Comparison of ENCODE assay signal across 22 cellular contexts in the genomic region with DNA sequence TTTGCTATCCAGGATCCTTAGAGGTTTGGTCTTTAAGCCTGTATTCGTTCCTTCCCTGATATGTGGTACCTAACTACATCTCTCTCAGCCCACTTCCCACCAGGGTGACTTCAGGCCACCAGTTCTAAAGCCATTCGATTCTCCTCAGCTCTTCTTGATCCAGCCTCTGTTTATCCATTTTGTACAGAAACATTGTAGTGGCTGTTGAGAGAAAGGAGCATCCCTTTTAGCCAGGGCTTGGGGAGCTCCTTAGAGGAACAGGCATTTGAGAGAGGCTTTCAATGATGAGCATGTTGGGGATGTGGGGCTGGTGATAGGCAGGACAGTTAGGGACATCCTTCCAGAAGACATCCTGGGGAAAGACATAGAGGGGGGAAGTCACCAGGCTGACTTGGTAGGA. TPM values are rescaled to one million over a fixed set of nuclear protein-coding genes. Genes with fewer than 3 reads are reported as not detected.
A peak's percentile ranks its signal among the peaks of the same experiment; 100 is the strongest.
DNase-seq lines count a peak whose midpoint lies in the region; ATAC-seq and TF ChIP-seq lines count a peak whose summit lies in the region.
"Had no signal": no experiment of that assay in that cellular context is flagged by ENCODE, and none has a peak within 500 bp of the region (broad histone marks: within the 10 kb centered on the region; RNA-seq: fewer than 3 reads in every experiment).

No MANE protein-coding gene starts in this region.

- H2BK120ac ChIP-seq in trophoblast cell (ENCODE audit: insufficient read depth, low read length, poor library complexity): no peak overlapping the region

- no CpG with 5 or more reads among the region's 2 CpGs for WGBS in trophoblast cell (ENCODE audit: extremely low coverage, insufficient coverage, insufficient read length)

- CTCF ChIA-PET in activated CD8-positive, alpha-beta T cell treated with anti-CD3 and anti-CD28 coated beads for 36 hours (lab: Charles Lee): interaction anchor here (1.0 to 1.5 kb wide), 3 partner anchors 9 to 62 kb away, joined by 3 to 4 read pairs (median 4); no protein-coding TSS in a partner anchor
- CTCF ChIA-PET in activated CD8-positive, alpha-beta T cell treated with anti-CD3 and anti-CD28 coated beads, Interleukin-2, amount 10 ng/mL, durations not matched to agents 7 days and 5 days (lab: Charles Lee): interaction anchor here (0.8 kb wide), 1 partner anchor 14 kb away, joined by 3 read pairs; no protein-coding TSS in a partner anchor

- POLR2A ChIA-PET in activated CD8-positive, alpha-beta T cell treated with anti-CD3 and anti-CD28 coated beads for 36 hours (lab: Charles Lee): interaction anchor here (0.6 to 0.8 kb wide), 4 partner anchors 10 to 57 kb away, joined by 3 read pairs; no protein-coding TSS in a partner anchor
- POLR2A ChIA-PET in activated CD8-positive, alpha-beta T cell treated with anti-CD3 and anti-CD28 coated beads, Interleukin-2, amount 10 ng/mL, durations not matched to agents 7 days and 5 days (lab: Charles Lee): interaction anchor here (0.6 kb wide), 1 partner anchor 20 kb away, joined by 3 read pairs; no protein-coding TSS in a partner anchor

- peaks cover 2 to 4% of the 10 kb centered on the region in 2 experiments for H3K4me1 ChIP-seq in trophoblast cell (ENCODE audit: control insufficient read depth in 1 of 2, insufficient read depth in 2 of 2, low read length in 2 of 2)
- H3K4me1 ChIP-seq: SJCRH30 had no signal

- peaks cover 10% of the 10 kb centered on the region for H3K36me3 Mint-ChIP-seq in activated CD8-positive, alpha-beta T cell treated with anti-CD3 and anti-CD28 coated beads for 36 hours (ENCODE audit: low read depth)
- peaks cover 15% of the 10 kb centered on the region for H3K36me3 Mint-ChIP-seq in activated CD8-positive, alpha-beta T cell treated with anti-CD3 and anti-CD28 coated beads, Interleukin-2, amount 10 ng/mL, durations not matched to agents 7 days and 5 days (ENCODE audit: low read depth)
- H3K36me3 Mint-ChIP-seq in effector memory CD8-positive, alpha-beta T cell (ENCODE audit: insufficient read depth): peaks cover 29% of the 10 kb centered on the region

- TF ChIP-seq CTCF in activated CD8-positive, alpha-beta T cell treated with anti-CD3 and anti-CD28 coated beads for 36 hours (IDR thresholded peaks at IDR 0.05): no peak

- DNase-seq in activated CD8-positive, alpha-beta T cell treated with anti-CD3 and anti-CD28 coated beads for 36 hours: no peak
- no peak for DNase-seq in activated CD8-positive, alpha-beta T cell treated with anti-CD3 and anti-CD28 coated beads, Interleukin-2, amount 10 ng/mL, durations not matched to agents 7 days and 5 days
- peak; percentile 5 for DNase-seq in H7
- no peak for DNase-seq in effector memory CD8-positive, alpha-beta T cell
- DNase-seq in trophoblast cell: no peak
- no peak for DNase-seq in stimulated activated CD4-positive, alpha-beta T cell treated with anti-CD3 and anti-CD28 coated beads, Interleukin-2, amount 100 ng/mL, for 24 hours
- no peak for DNase-seq in MG63
- DNase-seq: 8988T; C1 segment of cervical spinal cord; Calu3; DMS79; KG1; NCI-H1092 treated with DMSO at 0.1 percent for 48 hours; NCI-H187; NCI-H69; NK-92 treated with Interleukin-12 subunit alpha and Interleukin-12 subunit beta, amount 100 ng/mL, for 24 hours; OCI-M1; RPMI8226; SJCRH30 had no signal

- no peak overlapping the region for H4K91ac ChIP-seq in trophoblast cell (ENCODE audit: low read depth, low read length)

- no peak overlapping the region for H4K12ac ChIP-seq in trophoblast cell (ENCODE audit: low read depth, low read length)

- no peak overlapping the region for H3K14ac ChIP-seq in trophoblast cell (ENCODE audit: low read length)

- H3K4me3 ChIP-seq in H7 (ENCODE audit: insufficient read depth, low read depth, low read length) (no peak overlapping the region), trophoblast cell (ENCODE audit: low read depth, low read length) (no peak overlapping the region), MG63 (no peak overlapping the region)
- H3K4me3 ChIP-seq: GM23338, SJCRH30 had no signal

- H3K4me3 Mint-ChIP-seq in activated CD8-positive, alpha-beta T cell treated with anti-CD3 and anti-CD28 coated beads for 36 hours: no peak overlapping the region
- H3K4me3 Mint-ChIP-seq in activated CD8-positive, alpha-beta T cell treated with anti-CD3 and anti-CD28 coated beads, Interleukin-2, amount 10 ng/mL, durations not matched to agents 7 days and 5 days: no peak overlapping the region
- peak overlapping the region; percentile 7 to 16 for H3K4me3 Mint-ChIP-seq in effector memory CD8-positive, alpha-beta T cell
- H3K4me3 Mint-ChIP-seq: GM23338 had no signal

- no peak overlapping the region for H2BK12ac ChIP-seq in trophoblast cell (ENCODE audit: low read length)

- no peak overlapping the region for H3K23ac ChIP-seq in trophoblast cell (ENCODE audit: low read length)

- H3K79me1 ChIP-seq in trophoblast cell (ENCODE audit: low read length): no peaks in the 10 kb centered on the region

- H2BK5ac ChIP-seq in trophoblast cell (ENCODE audit: low read depth, low read length, poor library complexity): no peak overlapping the region

- H3K9me3 Mint-ChIP-seq in activated CD8-positive, alpha-beta T cell treated with anti-CD3 and anti-CD28 coated beads for 36 hours: no peaks in the 10 kb centered on the region
- H3K9me3 Mint-ChIP-seq in activated CD8-positive, alpha-beta T cell treated with anti-CD3 and anti-CD28 coated beads, Interleukin-2, amount 10 ng/mL, durations not matched to agents 7 days and 5 days (ENCODE audit: insufficient read depth): no peaks in the 10 kb centered on the region
- no peaks in the 10 kb centered on the region for H3K9me3 Mint-ChIP-seq in effector memory CD8-positive, alpha-beta T cell
- H3K9me3 Mint-ChIP-seq: GM23338 had no signal

- H3K27ac Mint-ChIP-seq in activated CD8-positive, alpha-beta T cell treated with anti-CD3 and anti-CD28 coated beads for 36 hours: peak overlapping the region; percentile 13
- no peak overlapping the region for H3K27ac Mint-ChIP-seq in activated CD8-positive, alpha-beta T cell treated with anti-CD3 and anti-CD28 coated beads, Interleukin-2, amount 10 ng/mL, durations not matched to agents 7 days and 5 days
- H3K27ac Mint-ChIP-seq in effector memory CD8-positive, alpha-beta T cell: peak overlapping the region; percentile 1 to 36
- H3K27ac Mint-ChIP-seq: GM23338 had no signal

- no peak overlapping the region for H2AFZ ChIP-seq in trophoblast cell (ENCODE audit: insufficient read depth, low read length, poor library complexity)
- H2AFZ ChIP-seq: GM23338 had no signal

- H3K18ac ChIP-seq in trophoblast cell (ENCODE audit: low read length): no peak overlapping the region

- H3K4ac ChIP-seq in trophoblast cell (ENCODE audit: low read depth, low read length): peak overlapping the region; percentile 69

- no peak overlapping the region for H2AK5ac ChIP-seq in trophoblast cell (ENCODE audit: low read length)

- H3K79me2 ChIP-seq in trophoblast cell (ENCODE audit: control insufficient read depth, insufficient read depth, low read length, poor library complexity): peaks cover 33% of the 10 kb centered on the region

- H3K36me3 ChIP-seq in H7 (replicated peaks; ENCODE audit: control insufficient read depth, insufficient read depth, low read length) (no peaks in the 10 kb centered on the region; the same call in 1 of the 2 replicates), trophoblast cell (ENCODE audit: control insufficient read depth in 1 of 2, insufficient read depth in 2 of 2, low read length in 2 of 2) (peaks cover 0 to 10% of the 10 kb centered on the region in 2 experiments), MG63 (peaks cover 16% of the 10 kb centered on the region)

- intact Hi-C loops in activated CD8-positive, alpha-beta T cell treated with anti-CD3 and anti-CD28 coated beads for 36 hours (cut with micrococcal nuclease): no loop called here

- H4K8ac ChIP-seq in trophoblast cell (ENCODE audit: low read depth, low read length): no peak overlapping the region

- no peaks in the 10 kb centered on the region for H3K27me3 Mint-ChIP-seq in activated CD8-positive, alpha-beta T cell treated with anti-CD3 and anti-CD28 coated beads for 36 hours
- no peaks in the 10 kb centered on the region for H3K27me3 Mint-ChIP-seq in activated CD8-positive, alpha-beta T cell treated with anti-CD3 and anti-CD28 coated beads, Interleukin-2, amount 10 ng/mL, durations not matched to agents 7 days and 5 days (ENCODE audit: low read depth)
- H3K27me3 Mint-ChIP-seq in effector memory CD8-positive, alpha-beta T cell: no peaks in the 10 kb centered on the region

- H3K4me2 ChIP-seq in trophoblast cell (ENCODE audit: low read length): no peak overlapping the region
- H3K4me2 ChIP-seq: GM23338 had no signal

- no peaks in the 10 kb centered on the region for H3K9me3 ChIP-seq in trophoblast cell (ENCODE audit: insufficient read depth, low read depth, low read length)
- no peaks in the 10 kb centered on the region for H3K9me3 ChIP-seq in MG63
- H3K9me3 ChIP-seq: SJCRH30 had no signal

- H3K27me3 ChIP-seq in H7 (ENCODE audit: control insufficient read depth, insufficient read depth, low read length) (no peaks in the 10 kb centered on the region), trophoblast cell (ENCODE audit: insufficient read depth, low read length) (no peaks in the 10 kb centered on the region), MG63 (no peaks in the 10 kb centered on the region)
- H3K27me3 ChIP-seq: SJCRH30 had no signal

- H3K4me1 Mint-ChIP-seq in activated CD8-positive, alpha-beta T cell treated with anti-CD3 and anti-CD28 coated beads for 36 hours (ENCODE audit: low read depth): peaks cover 44% of the 10 kb centered on the region
- peaks cover 27% of the 10 kb centered on the region for H3K4me1 Mint-ChIP-seq in activated CD8-positive, alpha-beta T cell treated with anti-CD3 and anti-CD28 coated beads, Interleukin-2, amount 10 ng/mL, durations not matched to agents 7 days and 5 days (ENCODE audit: low read depth)
- H3K4me1 Mint-ChIP-seq in effector memory CD8-positive, alpha-beta T cell (ENCODE audit: low read depth in 2 of 2): peaks cover 36 to 55% of the 10 kb centered on the region in 2 donors

- ATAC-seq in activated CD8-positive, alpha-beta T cell treated with anti-CD3 and anti-CD28 coated beads for 36 hours: no peak
- no peak for ATAC-seq in activated CD8-positive, alpha-beta T cell treated with anti-CD3 and anti-CD28 coated beads, Interleukin-2, amount 10 ng/mL, durations not matched to agents 7 days and 5 days
- ATAC-seq in effector memory CD8-positive, alpha-beta T cell (replicated peaks): no peak
- no peak for ATAC-seq in GM19023 (IDR thresholded peaks at IDR 0.05; ENCODE audit: unreplicated experiment)
- ATAC-seq: GM23338 had no signal

- H3K9ac ChIP-seq in trophoblast cell (ENCODE audit: low read length): no peak overlapping the region

- H3K27ac ChIP-seq in trophoblast cell (ENCODE audit: low read depth, low read length): no peak overlapping the region
- H3K27ac ChIP-seq: HL-60, SJCRH30 had no signal

RNA-seq across cellular contexts. Expression of gene UBE2L3, which starts 17.9 kb away (rescaled TPM):
- total RNA-seq in activated CD8-positive, alpha-beta T cell treated with anti-CD3 and anti-CD28 coated beads for 36 hours: 10 to 100 TPM; 50.3 to 54.9 TPM
- 10 to 100 TPM; 65.3 to 69.6 TPM for total RNA-seq in activated CD8-positive, alpha-beta T cell treated with anti-CD3 and anti-CD28 coated beads, Interleukin-2, amount 10 ng/mL, durations not matched to agents 7 days and 5 days
- total RNA-seq in H7 (2014; rRNA removed; shearing (Covaris generic)): 84.0 and 90.2 TPM in 2 replicates
- polyA plus RNA-seq in trophoblast cell (2013): 103 TPM in 2 replicates
- 35.8 and 37.1 TPM in 2 replicates for total RNA-seq in MG63 (2014; rRNA removed; shearing (Covaris generic); ENCODE audit: low replicate concordance)

RNA-seq across cellular contexts. Expression of gene RIMBP3C, which starts 34.1 kb away (rescaled TPM):
- total RNA-seq in activated CD8-positive, alpha-beta T cell treated with anti-CD3 and anti-CD28 coated beads for 36 hours: under 1 TPM in 1 of 2 experiments, not detected in 1; 0.20 TPM
- under 1 TPM; 0.08 to 0.34 TPM for total RNA-seq in activated CD8-positive, alpha-beta T cell treated with anti-CD3 and anti-CD28 coated beads, Interleukin-2, amount 10 ng/mL, durations not matched to agents 7 days and 5 days
- total RNA-seq in H7 (2014; rRNA removed; shearing (Covaris generic)): 0.17 and 0.70 TPM in 2 replicates
- polyA plus RNA-seq in trophoblast cell (2013): 0.01 and 0.05 TPM in 2 replicates
- 0.30 and 0.49 TPM in 2 replicates for total RNA-seq in MG63 (2014; rRNA removed; shearing (Covaris generic); ENCODE audit: low replicate concordance)
- total RNA-seq: Calu3 had no signal
- polyA plus RNA-seq: GM23338 had no signal

RNA-seq across cellular contexts. Expression of gene YDJC, which starts 44.4 kb away (rescaled TPM):
- 10 to 100 TPM; 60.1 to 64.9 TPM for total RNA-seq in activated CD8-positive, alpha-beta T cell treated with anti-CD3 and anti-CD28 coated beads for 36 hours
- total RNA-seq in activated CD8-positive, alpha-beta T cell treated with anti-CD3 and anti-CD28 coated beads, Interleukin-2, amount 10 ng/mL, durations not matched to agents 7 days and 5 days: 10 to 100 TPM; 46.7 to 47.1 TPM
- 53.0 and 57.3 TPM in 2 replicates for total RNA-seq in H7 (2014; rRNA removed; shearing (Covaris generic))
- polyA plus RNA-seq in trophoblast cell (2013): 18.4 and 21.0 TPM in 2 replicates
- 70.3 and 78.4 TPM in 2 replicates for total RNA-seq in MG63 (2014; rRNA removed; shearing (Covaris generic); ENCODE audit: low replicate concordance)

RNA-seq across cellular contexts. Expression of gene CCDC116, which starts 47.2 kb away (rescaled TPM):
- under 1 TPM in 1 of 2 experiments, not detected in 1; 0.45 TPM for total RNA-seq in activated CD8-positive, alpha-beta T cell treated with anti-CD3 and anti-CD28 coated beads for 36 hours
- 1 to 10 TPM in 1 of 2 experiments, under 1 TPM in 1; 0.66 to 1.6 TPM for total RNA-seq in activated CD8-positive, alpha-beta T cell treated with anti-CD3 and anti-CD28 coated beads, Interleukin-2, amount 10 ng/mL, durations not matched to agents 7 days and 5 days
- total RNA-seq in H7 (2014; rRNA removed; shearing (Covaris generic)): 0.48 and 0.55 TPM in 2 replicates
- polyA plus RNA-seq in trophoblast cell (2013): 0.41 and 0.42 TPM in 2 replicates
- total RNA-seq in MG63 (2014; rRNA removed; shearing (Covaris generic); ENCODE audit: low replicate concordance): not detected in 2 replicates
- total RNA-seq: Calu3 had no signal
- polyA plus RNA-seq: GM23338 had no signal

RNA-seq across cellular contexts. Expression of gene SDF2L1, which starts 56.7 kb away (rescaled TPM):
- total RNA-seq in activated CD8-positive, alpha-beta T cell treated with anti-CD3 and anti-CD28 coated beads for 36 hours: 10 to 100 TPM; 38.6 to 41.3 TPM
- 10 to 100 TPM; 85.9 to 86.4 TPM for total RNA-seq in activated CD8-positive, alpha-beta T cell treated with anti-CD3 and anti-CD28 coated beads, Interleukin-2, amount 10 ng/mL, durations not matched to agents 7 days and 5 days
- total RNA-seq in H7 (2014; rRNA removed; shearing (Covaris generic)): 29.3 and 54.0 TPM in 2 replicates
- polyA plus RNA-seq in trophoblast cell (2013): 59.2 and 63.2 TPM in 2 replicates
- 13.9 and 40.9 TPM in 2 replicates for total RNA-seq in MG63 (2014; rRNA removed; shearing (Covaris generic); ENCODE audit: low replicate concordance)

Comparison
In these comparisons a context has a peak if more than half of its experiments do, and no peak if none do; other contexts are left out.
1. H3K4me3 Mint-ChIP-seq: peak in effector memory CD8-positive, alpha-beta T cell (2 of 2); none in activated CD8-positive, alpha-beta T cell treated with anti-CD3 and anti-CD28 coated beads for 36 hours (single experiment) and activated CD8-positive, alpha-beta T cell treated with anti-CD3 and anti-CD28 coated beads, Interleukin-2, amount 10 ng/mL, durations not matched to agents 7 days and 5 days (single experiment).